1 cellular context compared by ENCODE assay signal in genomic region chr7:35787925-35788324, GRCh38.
TF ChIP-seq lines count a peak whose summit lies in the region.

No MANE protein-coding gene starts in this region.

TF ChIP-seq in WTC11, 78 proteins besides CTCF, POLR2A, EP300 and RAD21 (continued from another document):
- no peak for TF ChIP-seq ZNF263 (CRISPR knock-in tag; IDR thresholded peaks at IDR 0.05; ENCODE audit: low read depth)
- no peak for TF ChIP-seq ZNF423 (CRISPR knock-in tag; IDR thresholded peaks at IDR 0.05)
TF ChIP-seq in WTC11: peak in this region for 0.
